Comparison of ENCODE assay signal across 11 cellular contexts in genomic region chr12:124539084-124540041, GRCh38. TPM values are rescaled to one million over a fixed set of nuclear protein-coding genes. Genes with fewer than 3 reads are reported as not detected.
DNase-seq lines count a peak whose midpoint lies in the region; ATAC-seq and TF ChIP-seq lines count a peak whose summit lies in the region.
"Had no signal": no experiment of that assay in that cellular context is flagged by ENCODE, and none has a peak within 500 bp of the region (broad histone marks: within the 10 kb centered on the region; RNA-seq: fewer than 3 reads in every experiment).

No MANE protein-coding gene starts in this region.

- peaks cover 4% of the 10 kb centered on the region for H3K36me3 Mint-ChIP-seq in CD4-positive, CD25-positive, alpha-beta regulatory T cell
- H3K36me3 Mint-ChIP-seq in IgD-negative memory B cell, result peaks cover 3% of the 10 kb centered on the region
- H3K36me3 Mint-ChIP-seq in endodermal cell (ENCODE audit: low read depth), result peaks cover 14% of the 10 kb centered on the region
- no peaks in the 10 kb centered on the region for H3K36me3 Mint-ChIP-seq in osteocyte (ENCODE audit: unreplicated experiment)
- H3K36me3 Mint-ChIP-seq: natural killer cell had no signal

- H3K4me1 Mint-ChIP-seq in CD4-positive, CD25-positive, alpha-beta regulatory T cell, result peaks cover 0 to 55% (median 15%) of the 10 kb centered on the region in 4 donors
- H3K4me1 Mint-ChIP-seq in IgD-negative memory B cell (peaks cover 15 to 26% (median 24%) of the 10 kb centered on the region in 3 donors), endodermal cell (peaks cover 17% of the 10 kb centered on the region), osteocyte (ENCODE audit: unreplicated experiment) (peaks cover 61% of the 10 kb centered on the region)

- peak overlapping the region in 2 of 3 donors; percentile 55 to 62 for H3K27ac Mint-ChIP-seq in CD4-positive, CD25-positive, alpha-beta regulatory T cell
- H3K27ac Mint-ChIP-seq in IgD-negative memory B cell, result peak overlapping the region in 2 of 3 donors; percentile 76 to 91
- H3K27ac Mint-ChIP-seq in endodermal cell, result peak overlapping the region; percentile 91
- H3K27ac Mint-ChIP-seq in osteocyte (ENCODE audit: unreplicated experiment), result peak overlapping the region; percentile 70

- ATAC-seq in CD4-positive, CD25-positive, alpha-beta regulatory T cell (ENCODE audit: low read depth in 2 of 2), result no peak
- ATAC-seq: natural killer cell had no signal

- H3K9me3 Mint-ChIP-seq in CD4-positive, CD25-positive, alpha-beta regulatory T cell, result no peaks in the 10 kb centered on the region
- H3K9me3 Mint-ChIP-seq in IgD-negative memory B cell, result no peaks in the 10 kb centered on the region
- no peaks in the 10 kb centered on the region for H3K9me3 Mint-ChIP-seq in endodermal cell
- H3K9me3 Mint-ChIP-seq in osteocyte (ENCODE audit: unreplicated experiment), result no peaks in the 10 kb centered on the region
- H3K9me3 Mint-ChIP-seq: natural killer cell had no signal

- no peak overlapping the region for H3K9ac ChIP-seq in endodermal cell (ENCODE audit: extremely low read depth, low read length, poor library complexity, severe bottlenecking)

- H3K27me3 ChIP-seq in CD4-positive, CD25-positive, alpha-beta regulatory T cell (ENCODE audit: control insufficient read depth, insufficient read depth, low read length), result no peaks in the 10 kb centered on the region
- no peaks in the 10 kb centered on the region for H3K27me3 ChIP-seq in endodermal cell (ENCODE audit: control insufficient read depth, insufficient read depth, low read length, poor library complexity, severe bottlenecking)
- no peaks in the 10 kb centered on the region for H3K27me3 ChIP-seq in brain microvascular endothelial cell (replicated peaks)

- H3K27ac ChIP-seq in CD4-positive, CD25-positive, alpha-beta regulatory T cell (ENCODE audit: insufficient read depth, low read length, poor library complexity, severe bottlenecking), result no peak overlapping the region
- no peak overlapping the region for H3K27ac ChIP-seq in endodermal cell (ENCODE audit: low read depth, low read length)
- no peak overlapping the region for H3K27ac ChIP-seq in brain microvascular endothelial cell

- H3K4me3 Mint-ChIP-seq in CD4-positive, CD25-positive, alpha-beta regulatory T cell, result no peak overlapping the region
- H3K4me3 Mint-ChIP-seq in IgD-negative memory B cell (peak overlapping the region in 1 of 4 donors; percentile 3), endodermal cell (no peak overlapping the region), osteocyte (ENCODE audit: unreplicated experiment) (peak overlapping the region; percentile 55)
- H3K4me3 Mint-ChIP-seq: natural killer cell had no signal

- WGBS in endodermal cell (ENCODE audit: insufficient coverage in 1 of 2, insufficient read length in 1 of 2), 2 experiments, result 89 to 90% methylated on average over 17 to 36 of the region's 37 CpGs

- H3K9me3 ChIP-seq in CD4-positive, CD25-positive, alpha-beta regulatory T cell (ENCODE audit: control insufficient read depth in 2 of 2, low read length in 2 of 2), result no peaks in the 10 kb centered on the region
- no peaks in the 10 kb centered on the region for H3K9me3 ChIP-seq in endodermal cell (ENCODE audit: control insufficient read depth, low read length)

- no peak overlapping the region for H3K4me3 ChIP-seq in CD4-positive, CD25-positive, alpha-beta regulatory T cell (ENCODE audit: low read depth, low read length)
- H3K4me3 ChIP-seq in endodermal cell (ENCODE audit: low read length) (no peak overlapping the region), brain microvascular endothelial cell (ENCODE audit: low read depth, low read length) (no peak overlapping the region)

- TF ChIP-seq CTCF in endodermal cell (conservative IDR thresholded peaks at IDR 0.05) (no peak), osteocyte (IDR thresholded peaks at IDR 0.05) (no peak), brain microvascular endothelial cell (IDR thresholded peaks at IDR 0.05; ENCODE audit: low read depth, low read length, missing control alignments) (no peak)

- no peak for DNase-seq in CD4-positive, CD25-positive, alpha-beta regulatory T cell
- DNase-seq in endodermal cell, result no peak
- no peak for DNase-seq in osteocyte (ENCODE audit: extremely low spot score, unreplicated experiment)
- no peak for DNase-seq in brain microvascular endothelial cell
- no peak for DNase-seq in C1 segment of cervical spinal cord (lab: John Stamatoyannopoulos, UW)
- no peak for DNase-seq in stimulated activated CD4-positive, alpha-beta T cell treated with anti-CD3 and anti-CD28 coated beads, Interleukin-2, amount 100 ng/mL, for 24 hours
- no peak for DNase-seq in HK-2 (ENCODE audit: unreplicated experiment)
- DNase-seq: activated effector memory CD4-positive, alpha-beta T cell treated with anti-CD3 and anti-CD28 coated beads, Interleukin-2, amount 50 U/mL, for 16 hours; natural killer cell; NCI-H1930 had no signal

- peaks cover 27% of the 10 kb centered on the region for H3K4me1 ChIP-seq in CD4-positive, CD25-positive, alpha-beta regulatory T cell (ENCODE audit: control insufficient read depth, insufficient read depth, low read length, poor library complexity, severe bottlenecking)
- peaks cover 6% of the 10 kb centered on the region for H3K4me1 ChIP-seq in endodermal cell (ENCODE audit: control insufficient read depth, insufficient read depth, low read length)

- in situ Hi-C loops in brain microvascular endothelial cell (cut with HindIII; ENCODE audit: low pct_ligation_motif_present, low sequenced_read_pairs), result no loop called here

- no peaks in the 10 kb centered on the region for H3K27me3 Mint-ChIP-seq in CD4-positive, CD25-positive, alpha-beta regulatory T cell
- H3K27me3 Mint-ChIP-seq in IgD-negative memory B cell (no peaks in the 10 kb centered on the region), endodermal cell (ENCODE audit: insufficient read depth) (no peaks in the 10 kb centered on the region), osteocyte (ENCODE audit: unreplicated experiment) (no peaks in the 10 kb centered on the region)

- H3K36me3 ChIP-seq in CD4-positive, CD25-positive, alpha-beta regulatory T cell (ENCODE audit: control insufficient read depth, insufficient read depth, low read length), result no peaks in the 10 kb centered on the region
- H3K36me3 ChIP-seq in endodermal cell (ENCODE audit: control insufficient read depth, insufficient read depth, low read length) (no peaks in the 10 kb centered on the region), brain microvascular endothelial cell (replicated peaks) (no peaks in the 10 kb centered on the region)

RNA-seq across cellular contexts. Expression of gene NCOR2, which starts 28.0 kb away (rescaled TPM):
- 134 TPM for total RNA-seq in CD4-positive, CD25-positive, alpha-beta regulatory T cell
- polyA plus RNA-seq in CD4-positive, CD25-positive, alpha-beta regulatory T cell, result 1 to 10 TPM; 2.0 to 4.1 (median 2.4) TPM
- 9.9 TPM for polyA plus RNA-seq in IgD-negative memory B cell
- total RNA-seq in endodermal cell, result 100 to 1,000 TPM; 185 to 207 TPM
- polyA plus RNA-seq in endodermal cell (2013, experiment 1 of 2), result 112 TPM
- 110 TPM for polyA plus RNA-seq in endodermal cell (2013, experiment 2 of 2)
- 362 and 381 TPM in 2 replicates for total RNA-seq in osteocyte
